Comparison of ENCODE assay signal across 9 cellular contexts in the genomic region with DNA sequence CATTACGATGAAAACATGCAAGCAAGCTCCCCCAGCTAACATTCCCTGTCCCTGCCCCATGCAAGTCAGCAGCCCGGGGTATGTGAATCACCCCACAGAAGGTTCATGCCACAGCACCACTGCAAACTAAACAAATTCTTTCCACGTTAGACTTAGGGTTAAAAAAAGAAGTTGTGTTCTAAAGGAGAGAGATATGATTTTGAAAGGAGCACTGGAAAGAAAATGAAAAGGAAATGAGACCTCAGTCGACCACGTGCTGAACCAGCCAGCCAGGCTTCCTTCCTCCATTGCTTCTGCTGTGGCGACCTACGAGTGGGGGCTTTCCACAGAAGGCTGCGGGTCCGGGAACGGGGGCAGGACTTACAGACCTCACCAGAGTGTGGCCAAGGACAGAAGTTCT. TPM values are rescaled to one million over a fixed set of nuclear protein-coding genes. Genes with fewer than 3 reads are reported as not detected.
DNase-seq lines count a peak whose midpoint lies in the region; ATAC-seq, FAIRE-seq and TF ChIP-seq lines count a peak whose summit lies in the region.
"Had no signal": no experiment of that assay in that cellular context is flagged by ENCODE, and none has a peak within 500 bp of the region (broad histone marks: within the 10 kb centered on the region; RNA-seq: fewer than 3 reads in every experiment).

No MANE protein-coding gene starts in this region.

- no peak overlapping the region for H3K27ac Mint-ChIP-seq in progenitor cell of endocrine pancreas

- no peaks in the 10 kb centered on the region for H3K36me3 Mint-ChIP-seq in progenitor cell of endocrine pancreas (ENCODE audit: insufficient read depth)

- ATAC-seq in DND-41 (ENCODE audit: insufficient read depth, low read depth): peak; percentile 18; the same call in 1 of the 3 replicates
- no peak for ATAC-seq in GM18873 (IDR thresholded peaks at IDR 0.05; ENCODE audit: low FRiP score, unreplicated experiment)

- H3K4me1 Mint-ChIP-seq in progenitor cell of endocrine pancreas (ENCODE audit: low read depth): peaks cover 20% of the 10 kb centered on the region

- H3K27ac ChIP-seq in DND-41 (ENCODE audit: low read length): peak overlapping the region; percentile 93

- no peaks in the 10 kb centered on the region for H3K9me3 ChIP-seq in DND-41 (ENCODE audit: insufficient read depth, low read length, severe bottlenecking)

- TF ChIP-seq CTCF in DND-41 (IDR thresholded peaks at IDR 0.05; ENCODE audit: borderline replicate concordance, extremely low read depth, low read length, poor library complexity, severe bottlenecking) (no peak), astrocyte of the cerebellum (IDR thresholded peaks at IDR 0.05; ENCODE audit: low read depth, low read length, missing control alignments) (no peak), progenitor cell of endocrine pancreas (IDR thresholded peaks at IDR 0.05; ENCODE audit: unreplicated experiment) (no peak), lower leg skin (IDR thresholded peaks at IDR 0.05) (no peak)

- peaks cover 3% of the 10 kb centered on the region for H3K27me3 Mint-ChIP-seq in progenitor cell of endocrine pancreas

- 35 to 38% methylated on average over 10 of the region's 10 CpGs for WGBS in lower leg skin, 2 donors

- in situ Hi-C loops in astrocyte of the cerebellum (cut with HindIII; ENCODE audit: low sequenced_read_pairs): no loop called here

- no peak for TF ChIP-seq POLR2A in lower leg skin (IDR thresholded peaks at IDR 0.05)

- no peaks in the 10 kb centered on the region for H4K20me1 ChIP-seq in DND-41 (ENCODE audit: insufficient read depth, low read length)

- H3K4me3 Mint-ChIP-seq in progenitor cell of endocrine pancreas (ENCODE audit: low read depth): no peak overlapping the region

- no peaks in the 10 kb centered on the region for H3K9me3 Mint-ChIP-seq in progenitor cell of endocrine pancreas (ENCODE audit: low read depth)

- peak; percentile 63 for FAIRE-seq in RCC 7860 (lab: Jason Lieb, UNC)
- FAIRE-seq: endometrium had no signal

- no peaks in the 10 kb centered on the region for H3K27me3 ChIP-seq in DND-41 (ENCODE audit: insufficient read depth, low read length, poor library complexity)

- DNase-seq in DND-41 (peak; percentile 69), RCC 7860 (ENCODE audit: low spot score) (peak; percentile 71), astrocyte of the cerebellum (ENCODE audit: low read depth) (peak; percentile 72), myocyte (ENCODE audit: low read depth) (peak; percentile 95), putamen (ENCODE audit: low spot score) (no peak), progenitor cell of endocrine pancreas (ENCODE audit: low spot score, unreplicated experiment) (no peak), lower leg skin (ENCODE audit: low spot score in 2 of 2) (no peak)

- H2AFZ ChIP-seq in DND-41 (ENCODE audit: low read depth, low read length): peak overlapping the region; percentile 69

- no peaks in the 10 kb centered on the region for H3K79me2 ChIP-seq in DND-41 (ENCODE audit: insufficient read depth, low read length)

- H3K4me2 ChIP-seq in DND-41 (ENCODE audit: insufficient read depth, low read length): peak overlapping the region; percentile 46

- peaks cover 58% of the 10 kb centered on the region for H3K4me1 ChIP-seq in DND-41 (ENCODE audit: insufficient read depth, low read length)

- H3K36me3 ChIP-seq in DND-41 (ENCODE audit: insufficient read depth, low read length): no peaks in the 10 kb centered on the region

- H3K4me3 ChIP-seq in DND-41 (ENCODE audit: low read depth in 1 of 2, low read length in 2 of 2) (no peak overlapping the region), astrocyte of the cerebellum (ENCODE audit: low read depth, low read length) (no peak overlapping the region), lower leg skin (ENCODE audit: low read depth, poor library complexity, severe bottlenecking) (no peak overlapping the region)

- intact Hi-C loops in lower leg skin (cut with DNase I; ENCODE audit: low total_unique reads): no loop called here

- peak overlapping the region; percentile 42 for H3K9ac ChIP-seq in DND-41 (ENCODE audit: low read depth, low read length)

RNA-seq across cellular contexts. Expression of gene ARL4C, which starts 52.0 kb away (rescaled TPM):
- total RNA-seq in myocyte: 27.7 and 32.9 TPM in 2 replicates
- 59.0 TPM for polyA plus RNA-seq in myocyte (2012)
- total RNA-seq in progenitor cell of endocrine pancreas: 39.9 and 41.8 TPM in 2 replicates
- 10 to 100 TPM; 20.5 to 62.7 (median 47.0) TPM for total RNA-seq in lower leg skin

Comparison
In these comparisons a context has a peak if more than half of its experiments do, and no peak if none do; other contexts are left out.
1. DNase-seq: peak in DND-41 (single experiment), RCC 7860 (single experiment), astrocyte of the cerebellum (single experiment) and myocyte (single experiment); none in putamen (single experiment), progenitor cell of endocrine pancreas (single experiment) and lower leg skin (0 of 2).